In the genomic region with DNA sequence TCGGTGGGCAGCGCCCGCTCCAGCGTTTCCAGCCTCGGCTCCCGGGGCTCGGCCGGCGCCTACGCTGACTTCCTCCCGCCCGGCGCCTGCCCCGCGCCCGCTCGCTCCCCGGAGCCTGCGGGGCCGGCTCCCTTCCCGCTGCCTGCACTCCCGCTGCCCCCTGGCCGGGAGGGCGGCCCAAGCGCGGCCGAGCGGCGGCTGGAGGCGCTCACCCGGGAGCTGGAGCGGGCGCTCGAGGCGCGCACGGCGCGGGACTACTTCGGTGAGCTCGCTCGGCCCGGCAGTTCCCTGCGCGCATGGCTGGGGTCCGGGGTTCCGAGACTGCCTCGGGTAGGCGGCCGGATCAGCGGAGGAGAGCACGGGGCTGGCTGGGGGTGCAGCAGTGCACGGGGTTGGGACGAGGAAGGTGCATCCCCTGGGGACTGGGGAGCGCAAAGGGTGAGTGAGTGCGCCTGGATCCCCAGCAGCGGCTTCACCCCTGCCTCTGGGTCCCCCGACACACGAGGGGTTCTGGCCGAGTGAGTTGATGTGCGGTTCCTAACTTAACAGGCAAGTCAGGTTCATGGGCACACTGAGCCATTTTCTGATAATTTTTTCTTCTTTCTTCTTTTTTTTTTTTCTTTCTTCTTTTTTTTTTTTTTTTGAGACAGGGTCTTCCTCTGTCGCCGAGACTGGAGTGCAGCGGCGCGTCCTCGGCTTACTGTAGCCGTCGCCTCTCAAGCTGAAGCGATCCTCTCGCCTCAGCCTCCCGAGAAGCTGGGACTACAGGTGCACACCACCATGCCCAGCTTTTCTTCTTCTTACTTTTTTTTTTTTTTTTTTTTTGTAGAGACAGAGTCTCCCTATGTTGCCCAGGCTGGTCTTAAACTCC, we compare ENCODE assay signal across 8 cellular contexts. TPM values are rescaled to one million over a fixed set of nuclear protein-coding genes. Genes with fewer than 3 reads are reported as not detected.
DNase-seq lines count a peak whose midpoint lies in the region; ATAC-seq and TF ChIP-seq lines count a peak whose summit lies in the region.

No MANE protein-coding gene starts in this region.

- peaks cover 22% of the 10 kb centered on the region for H3K36me3 Mint-ChIP-seq in brain

- no peaks in the 10 kb centered on the region for H3K36me3 ChIP-seq in suprapubic skin

- no peak for TF ChIP-seq POLR2A in suprapubic skin (IDR thresholded peaks at IDR 0.05)

- H3K27ac ChIP-seq in suprapubic skin: peak overlapping the region; percentile 77

- no peak for TF ChIP-seq EP300 in suprapubic skin (IDR thresholded peaks at IDR 0.05)

- H3K9me3 ChIP-seq in suprapubic skin: no peaks in the 10 kb centered on the region

- DNase-seq in NCI-H146 (lab: John Stamatoyannopoulos, UW) (peak; percentile 18), NCI-H146 treated with DMSO at 0.1 percent for 48 hours (lab: John Stamatoyannopoulos, UW; ENCODE audit: unreplicated experiment) (no peak), kidney tubule cell (ENCODE audit: low spot score) (peak; percentile 45), suprapubic skin (ENCODE audit: low spot score in 2 of 2) (peak in 1 of 2 donors; percentile 58), SKM-1 treated with dmso at 0.1 percent for 144 hours (lab: John Stamatoyannopoulos, UW; ENCODE audit: unreplicated experiment) (no peak)
- DNase-seq in stimulated activated naive CD4-positive, alpha-beta T cell treated with Interleukin-2 at 50 U/mL for 16 hours (lab: John Stamatoyannopoulos, UW): no peak

- peak overlapping the region; percentile 82 for H3K4me3 ChIP-seq in suprapubic skin

- WGBS in suprapubic skin: 33% methylated on average over 19 of the region's 72 CpGs

- peaks cover 14% of the 10 kb centered on the region for H3K27me3 Mint-ChIP-seq in brain

- TF ChIP-seq CTCF in brain (conservative IDR thresholded peaks at IDR 0.05): no peak
- no peak for TF ChIP-seq CTCF in suprapubic skin (IDR thresholded peaks at IDR 0.05)

- H3K27me3 ChIP-seq in suprapubic skin: peaks cover 3% of the 10 kb centered on the region

- H3K4me3 Mint-ChIP-seq in brain: peak overlapping the region; percentile 80 to 93 (median 84)

- no peak for ATAC-seq in HG02571 (IDR thresholded peaks at IDR 0.05; ENCODE audit: unreplicated experiment)

- peaks cover 31% of the 10 kb centered on the region for H3K4me1 Mint-ChIP-seq in brain

- H3K9me3 Mint-ChIP-seq in brain: peaks cover 0 to 5% (median 0%) of the 10 kb centered on the region in 5 experiments

- H3K27ac Mint-ChIP-seq in brain: peak overlapping the region in 3 of 5 experiments; percentile 6 to 92 (median 70)

- peaks cover 23% of the 10 kb centered on the region for H3K4me1 ChIP-seq in suprapubic skin

RNA-seq across cellular contexts. Expression of a gene that starts 1.1 kb away (rescaled TPM):
- polyA plus RNA-seq in brain (ENCODE audit: insufficient read depth, low read depth, low replicate concordance): 1.8 TPM
- total RNA-seq in suprapubic skin: 10 to 100 TPM in 2 of 4 donors, 1 to 10 TPM in 2; 8.7 to 15.7 (median 12.5) TPM

RNA-seq across cellular contexts. Expression of a gene that starts 54.4 kb away (rescaled TPM):
- polyA plus RNA-seq in brain (ENCODE audit: insufficient read depth, low read depth, low replicate concordance): 61.1 TPM
- total RNA-seq in suprapubic skin: 10 to 100 TPM; 60.5 to 98.6 (median 84.7) TPM

Comparison
In these comparisons a context has a peak if more than half of its experiments do, and no peak if none do; other contexts are left out.
1. DNase-seq: peak in NCI-H146 (single experiment) and kidney tubule cell (single experiment); none in NCI-H146 treated with DMSO at 0.1 percent for 48 hours (single experiment), SKM-1 treated with dmso at 0.1 percent for 144 hours (single experiment) and stimulated activated naive CD4-positive, alpha-beta T cell treated with Interleukin-2 at 50 U/mL for 16 hours (single experiment).